ENCODE assay signal across 1 cellular context in the genomic region with DNA sequence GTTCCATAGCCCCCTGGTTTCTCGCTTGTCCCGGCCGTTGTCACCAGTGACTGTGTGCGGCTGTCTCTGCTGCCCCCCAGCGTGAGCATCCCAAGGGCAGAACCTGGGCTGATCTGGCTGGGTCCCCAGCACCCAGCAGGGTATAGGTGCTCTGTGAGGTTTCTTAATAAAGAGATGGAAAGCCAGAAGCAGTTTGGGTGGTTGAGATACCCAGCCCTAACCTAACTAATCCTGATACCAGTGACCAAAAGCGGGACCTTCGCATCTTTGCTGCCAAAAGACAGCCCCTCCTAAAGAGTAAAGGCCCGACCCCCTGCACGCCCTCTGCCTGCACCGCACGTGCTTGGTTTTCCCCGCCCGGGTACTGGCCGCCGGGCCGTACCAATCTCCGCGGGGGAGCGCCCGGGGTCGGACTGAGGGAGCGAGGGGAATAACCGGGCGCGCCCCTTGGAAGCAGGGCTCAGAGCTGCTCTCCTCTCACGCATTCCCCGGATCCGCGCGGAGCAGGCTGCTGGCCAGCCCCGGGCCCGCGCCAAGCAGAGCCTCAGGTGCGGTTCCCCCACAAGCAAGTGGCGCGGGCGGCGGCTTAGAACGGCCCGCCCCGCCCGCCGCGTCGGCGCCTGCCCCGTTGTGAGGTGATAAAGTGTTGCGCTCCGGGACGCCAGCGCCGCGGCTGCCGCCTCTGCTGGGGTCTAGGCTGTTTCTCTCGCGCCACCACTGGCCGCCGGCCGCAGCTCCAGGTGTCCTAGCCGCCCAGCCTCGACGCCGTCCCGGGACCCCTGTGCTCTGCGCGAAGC.
TF ChIP-seq lines count a peak whose summit lies in the region.

A gene with protein sequence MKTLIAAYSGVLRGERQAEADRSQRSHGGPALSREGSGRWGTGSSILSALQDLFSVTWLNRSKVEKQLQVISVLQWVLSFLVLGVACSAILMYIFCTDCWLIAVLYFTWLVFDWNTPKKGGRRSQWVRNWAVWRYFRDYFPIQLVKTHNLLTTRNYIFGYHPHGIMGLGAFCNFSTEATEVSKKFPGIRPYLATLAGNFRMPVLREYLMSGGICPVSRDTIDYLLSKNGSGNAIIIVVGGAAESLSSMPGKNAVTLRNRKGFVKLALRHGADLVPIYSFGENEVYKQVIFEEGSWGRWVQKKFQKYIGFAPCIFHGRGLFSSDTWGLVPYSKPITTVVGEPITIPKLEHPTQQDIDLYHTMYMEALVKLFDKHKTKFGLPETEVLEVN (plus strand): TSS at position 667 of the 797 bp plus-strand sequence. CDS start 214 bp downstream, outside the sequence.

TF ChIP-seq in HepG2, 621 proteins besides CTCF, POLR2A, EP300 and RAD21 (continued from another document and continues in another):
- TF ChIP-seq, protein P1, sequence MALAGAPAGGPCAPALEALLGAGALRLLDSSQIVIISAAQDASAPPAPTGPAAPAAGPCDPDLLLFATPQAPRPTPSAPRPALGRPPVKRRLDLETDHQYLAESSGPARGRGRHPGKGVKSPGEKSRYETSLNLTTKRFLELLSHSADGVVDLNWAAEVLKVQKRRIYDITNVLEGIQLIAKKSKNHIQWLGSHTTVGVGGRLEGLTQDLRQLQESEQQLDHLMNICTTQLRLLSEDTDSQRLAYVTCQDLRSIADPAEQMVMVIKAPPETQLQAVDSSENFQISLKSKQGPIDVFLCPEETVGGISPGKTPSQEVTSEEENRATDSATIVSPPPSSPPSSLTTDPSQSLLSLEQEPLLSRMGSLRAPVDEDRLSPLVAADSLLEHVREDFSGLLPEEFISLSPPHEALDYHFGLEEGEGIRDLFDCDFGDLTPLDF (CRISPR knock-in tag; IDR thresholded peaks at IDR 0.05): peak; percentile 81; the same call in 1 of the 2 replicates
- TF ChIP-seq, protein P2, sequence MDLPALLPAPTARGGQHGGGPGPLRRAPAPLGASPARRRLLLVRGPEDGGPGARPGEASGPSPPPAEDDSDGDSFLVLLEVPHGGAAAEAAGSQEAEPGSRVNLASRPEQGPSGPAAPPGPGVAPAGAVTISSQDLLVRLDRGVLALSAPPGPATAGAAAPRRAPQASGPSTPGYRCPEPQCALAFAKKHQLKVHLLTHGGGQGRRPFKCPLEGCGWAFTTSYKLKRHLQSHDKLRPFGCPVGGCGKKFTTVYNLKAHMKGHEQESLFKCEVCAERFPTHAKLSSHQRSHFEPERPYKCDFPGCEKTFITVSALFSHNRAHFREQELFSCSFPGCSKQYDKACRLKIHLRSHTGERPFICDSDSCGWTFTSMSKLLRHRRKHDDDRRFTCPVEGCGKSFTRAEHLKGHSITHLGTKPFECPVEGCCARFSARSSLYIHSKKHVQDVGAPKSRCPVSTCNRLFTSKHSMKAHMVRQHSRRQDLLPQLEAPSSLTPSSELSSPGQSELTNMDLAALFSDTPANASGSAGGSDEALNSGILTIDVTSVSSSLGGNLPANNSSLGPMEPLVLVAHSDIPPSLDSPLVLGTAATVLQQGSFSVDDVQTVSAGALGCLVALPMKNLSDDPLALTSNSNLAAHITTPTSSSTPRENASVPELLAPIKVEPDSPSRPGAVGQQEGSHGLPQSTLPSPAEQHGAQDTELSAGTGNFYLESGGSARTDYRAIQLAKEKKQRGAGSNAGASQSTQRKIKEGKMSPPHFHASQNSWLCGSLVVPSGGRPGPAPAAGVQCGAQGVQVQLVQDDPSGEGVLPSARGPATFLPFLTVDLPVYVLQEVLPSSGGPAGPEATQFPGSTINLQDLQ (CRISPR knock-in tag; IDR thresholded peaks at IDR 0.05): peak; percentile 78; the same call in 1 of the 2 replicates
- TF ChIP-seq ZNF234 (CRISPR knock-in tag; conservative IDR thresholded peaks at IDR 0.05) (peak; percentile 92), SMC3 (IDR thresholded peaks at IDR 0.05; ENCODE audit: low read length) (no peak), RARA (CRISPR knock-in tag; IDR thresholded peaks at IDR 0.05) (no peak; the same call in 1 of the 2 replicates), MAFG (CRISPR knock-in tag; IDR thresholded peaks at IDR 0.05) (no peak), ZNF10 (CRISPR knock-in tag; IDR thresholded peaks at IDR 0.05; ENCODE audit: borderline replicate concordance, low read depth) (no peak), ZNF350 (CRISPR knock-in tag; IDR thresholded peaks at IDR 0.05; ENCODE audit: borderline replicate concordance, low read depth) (no peak), ZNF850 (CRISPR knock-in tag; conservative IDR thresholded peaks at IDR 0.05) (no peak), YEATS4 (CRISPR knock-in tag; IDR thresholded peaks at IDR 0.05; ENCODE audit: borderline replicate concordance) (peak; percentile 86), ZNF30 (CRISPR knock-in tag; IDR thresholded peaks at IDR 0.05) (no peak), ZNF207 (IDR thresholded peaks at IDR 0.05; ENCODE audit: borderline replicate concordance) (no peak), MTF2 (CRISPR knock-in tag; IDR thresholded peaks at IDR 0.05; ENCODE audit: borderline replicate concordance) (no peak; the same call in 1 of the 2 replicates), ZNF619 (CRISPR knock-in tag; IDR thresholded peaks at IDR 0.05) (no peak), ZNF260 (CRISPR knock-in tag; IDR thresholded peaks at IDR 0.05; ENCODE audit: borderline replicate concordance, low read depth) (no peak), SMARCE1 (IDR thresholded peaks at IDR 0.05; ENCODE audit: borderline replicate concordance) (no peak), ZBTB21 (CRISPR knock-in tag; IDR thresholded peaks at IDR 0.05) (no peak), EED (CRISPR knock-in tag; IDR thresholded peaks at IDR 0.05) (peak; percentile 65; the same call in 1 of the 2 replicates), SP1 (IDR thresholded peaks at IDR 0.05) (no peak), SP1 (CRISPR knock-in tag; IDR thresholded peaks at IDR 0.05) (peak; percentile 76), RFX1 (IDR thresholded peaks at IDR 0.05) (no peak), RBM22 (optimal IDR thresholded peaks at IDR 0.05; ENCODE audit: low read length) (no peak), ZNF326 (CRISPR knock-in tag; IDR thresholded peaks at IDR 0.05; ENCODE audit: borderline replicate concordance) (no peak), FOXC1 (CRISPR knock-in tag; IDR thresholded peaks at IDR 0.05; ENCODE audit: borderline replicate concordance) (no peak; the same call in 1 of the 2 replicates), XRCC5 (optimal IDR thresholded peaks at IDR 0.05; ENCODE audit: low read length) (peak; percentile 56), ELF4 (CRISPR knock-in tag; IDR thresholded peaks at IDR 0.05; ENCODE audit: borderline replicate concordance) (peak; percentile 79; the same call in 1 of the 2 replicates), SRF (IDR thresholded peaks at IDR 0.05; ENCODE audit: low read depth, low read length) (no peak)
- TF ChIP-seq, protein P3, sequence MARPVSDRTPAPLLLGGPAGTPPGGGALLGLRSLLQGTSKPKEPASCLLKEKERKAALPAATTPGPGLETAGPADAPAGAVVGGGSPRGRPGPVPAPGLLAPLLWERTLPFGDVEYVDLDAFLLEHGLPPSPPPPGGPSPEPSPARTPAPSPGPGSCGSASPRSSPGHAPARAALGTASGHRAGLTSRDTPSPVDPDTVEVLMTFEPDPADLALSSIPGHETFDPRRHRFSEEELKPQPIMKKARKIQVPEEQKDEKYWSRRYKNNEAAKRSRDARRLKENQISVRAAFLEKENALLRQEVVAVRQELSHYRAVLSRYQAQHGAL (CRISPR knock-in tag; IDR thresholded peaks at IDR 0.05; ENCODE audit: not compliant biosample characterization): peak; percentile 58
- TF ChIP-seq, protein P4, sequence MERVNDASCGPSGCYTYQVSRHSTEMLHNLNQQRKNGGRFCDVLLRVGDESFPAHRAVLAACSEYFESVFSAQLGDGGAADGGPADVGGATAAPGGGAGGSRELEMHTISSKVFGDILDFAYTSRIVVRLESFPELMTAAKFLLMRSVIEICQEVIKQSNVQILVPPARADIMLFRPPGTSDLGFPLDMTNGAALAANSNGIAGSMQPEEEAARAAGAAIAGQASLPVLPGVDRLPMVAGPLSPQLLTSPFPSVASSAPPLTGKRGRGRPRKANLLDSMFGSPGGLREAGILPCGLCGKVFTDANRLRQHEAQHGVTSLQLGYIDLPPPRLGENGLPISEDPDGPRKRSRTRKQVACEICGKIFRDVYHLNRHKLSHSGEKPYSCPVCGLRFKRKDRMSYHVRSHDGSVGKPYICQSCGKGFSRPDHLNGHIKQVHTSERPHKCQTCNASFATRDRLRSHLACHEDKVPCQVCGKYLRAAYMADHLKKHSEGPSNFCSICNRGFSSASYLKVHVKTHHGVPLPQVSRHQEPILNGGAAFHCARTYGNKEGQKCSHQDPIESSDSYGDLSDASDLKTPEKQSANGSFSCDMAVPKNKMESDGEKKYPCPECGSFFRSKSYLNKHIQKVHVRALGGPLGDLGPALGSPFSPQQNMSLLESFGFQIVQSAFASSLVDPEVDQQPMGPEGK (CRISPR knock-in tag; IDR thresholded peaks at IDR 0.05): peak; percentile 25
- TF ChIP-seq, protein P5, sequence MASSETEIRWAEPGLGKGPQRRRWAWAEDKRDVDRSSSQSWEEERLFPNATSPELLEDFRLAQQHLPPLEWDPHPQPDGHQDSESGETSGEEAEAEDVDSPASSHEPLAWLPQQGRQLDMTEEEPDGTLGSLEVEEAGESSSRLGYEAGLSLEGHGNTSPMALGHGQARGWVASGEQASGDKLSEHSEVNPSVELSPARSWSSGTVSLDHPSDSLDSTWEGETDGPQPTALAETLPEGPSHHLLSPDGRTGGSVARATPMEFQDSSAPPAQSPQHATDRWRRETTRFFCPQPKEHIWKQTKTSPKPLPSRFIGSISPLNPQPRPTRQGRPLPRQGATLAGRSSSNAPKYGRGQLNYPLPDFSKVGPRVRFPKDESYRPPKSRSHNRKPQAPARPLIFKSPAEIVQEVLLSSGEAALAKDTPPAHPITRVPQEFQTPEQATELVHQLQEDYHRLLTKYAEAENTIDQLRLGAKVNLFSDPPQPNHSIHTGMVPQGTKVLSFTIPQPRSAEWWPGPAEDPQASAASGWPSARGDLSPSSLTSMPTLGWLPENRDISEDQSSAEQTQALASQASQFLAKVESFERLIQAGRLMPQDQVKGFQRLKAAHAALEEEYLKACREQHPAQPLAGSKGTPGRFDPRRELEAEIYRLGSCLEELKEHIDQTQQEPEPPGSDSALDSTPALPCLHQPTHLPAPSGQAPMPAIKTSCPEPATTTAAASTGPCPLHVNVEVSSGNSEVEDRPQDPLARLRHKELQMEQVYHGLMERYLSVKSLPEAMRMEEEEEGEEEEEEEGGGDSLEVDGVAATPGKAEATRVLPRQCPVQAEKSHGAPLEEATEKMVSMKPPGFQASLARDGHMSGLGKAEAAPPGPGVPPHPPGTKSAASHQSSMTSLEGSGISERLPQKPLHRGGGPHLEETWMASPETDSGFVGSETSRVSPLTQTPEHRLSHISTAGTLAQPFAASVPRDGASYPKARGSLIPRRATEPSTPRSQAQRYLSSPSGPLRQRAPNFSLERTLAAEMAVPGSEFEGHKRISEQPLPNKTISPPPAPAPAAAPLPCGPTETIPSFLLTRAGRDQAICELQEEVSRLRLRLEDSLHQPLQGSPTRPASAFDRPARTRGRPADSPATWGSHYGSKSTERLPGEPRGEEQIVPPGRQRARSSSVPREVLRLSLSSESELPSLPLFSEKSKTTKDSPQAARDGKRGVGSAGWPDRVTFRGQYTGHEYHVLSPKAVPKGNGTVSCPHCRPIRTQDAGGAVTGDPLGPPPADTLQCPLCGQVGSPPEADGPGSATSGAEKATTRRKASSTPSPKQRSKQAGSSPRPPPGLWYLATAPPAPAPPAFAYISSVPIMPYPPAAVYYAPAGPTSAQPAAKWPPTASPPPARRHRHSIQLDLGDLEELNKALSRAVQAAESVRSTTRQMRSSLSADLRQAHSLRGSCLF (CRISPR knock-in tag; IDR thresholded peaks at IDR 0.05; ENCODE audit: borderline replicate concordance): peak; percentile 92
- TF ChIP-seq, protein P6, sequence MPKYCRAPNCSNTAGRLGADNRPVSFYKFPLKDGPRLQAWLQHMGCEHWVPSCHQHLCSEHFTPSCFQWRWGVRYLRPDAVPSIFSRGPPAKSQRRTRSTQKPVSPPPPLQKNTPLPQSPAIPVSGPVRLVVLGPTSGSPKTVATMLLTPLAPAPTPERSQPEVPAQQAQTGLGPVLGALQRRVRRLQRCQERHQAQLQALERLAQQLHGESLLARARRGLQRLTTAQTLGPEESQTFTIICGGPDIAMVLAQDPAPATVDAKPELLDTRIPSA (CRISPR knock-in tag; IDR thresholded peaks at IDR 0.05; ENCODE audit: borderline replicate concordance): peak; percentile 64; the same call in 1 of the 2 replicates
- TF ChIP-seq, protein P7, sequence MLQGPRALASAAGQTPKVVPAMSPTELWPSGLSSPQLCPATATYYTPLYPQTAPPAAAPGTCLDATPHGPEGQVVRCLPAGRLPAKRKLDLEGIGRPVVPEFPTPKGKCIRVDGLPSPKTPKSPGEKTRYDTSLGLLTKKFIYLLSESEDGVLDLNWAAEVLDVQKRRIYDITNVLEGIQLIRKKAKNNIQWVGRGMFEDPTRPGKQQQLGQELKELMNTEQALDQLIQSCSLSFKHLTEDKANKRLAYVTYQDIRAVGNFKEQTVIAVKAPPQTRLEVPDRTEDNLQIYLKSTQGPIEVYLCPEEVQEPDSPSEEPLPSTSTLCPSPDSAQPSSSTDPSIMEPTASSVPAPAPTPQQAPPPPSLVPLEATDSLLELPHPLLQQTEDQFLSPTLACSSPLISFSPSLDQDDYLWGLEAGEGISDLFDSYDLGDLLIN (CRISPR knock-in tag; IDR thresholded peaks at IDR 0.05; ENCODE audit: borderline replicate concordance): peak; percentile 59; the same call in 1 of the 2 replicates
- TF ChIP-seq, protein P8, sequence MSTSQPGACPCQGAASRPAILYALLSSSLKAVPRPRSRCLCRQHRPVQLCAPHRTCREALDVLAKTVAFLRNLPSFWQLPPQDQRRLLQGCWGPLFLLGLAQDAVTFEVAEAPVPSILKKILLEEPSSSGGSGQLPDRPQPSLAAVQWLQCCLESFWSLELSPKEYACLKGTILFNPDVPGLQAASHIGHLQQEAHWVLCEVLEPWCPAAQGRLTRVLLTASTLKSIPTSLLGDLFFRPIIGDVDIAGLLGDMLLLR (CRISPR knock-in tag; IDR thresholded peaks at IDR 0.05): peak; percentile 24; the same call in 1 of the 2 replicates
- TF ChIP-seq, protein P9, sequence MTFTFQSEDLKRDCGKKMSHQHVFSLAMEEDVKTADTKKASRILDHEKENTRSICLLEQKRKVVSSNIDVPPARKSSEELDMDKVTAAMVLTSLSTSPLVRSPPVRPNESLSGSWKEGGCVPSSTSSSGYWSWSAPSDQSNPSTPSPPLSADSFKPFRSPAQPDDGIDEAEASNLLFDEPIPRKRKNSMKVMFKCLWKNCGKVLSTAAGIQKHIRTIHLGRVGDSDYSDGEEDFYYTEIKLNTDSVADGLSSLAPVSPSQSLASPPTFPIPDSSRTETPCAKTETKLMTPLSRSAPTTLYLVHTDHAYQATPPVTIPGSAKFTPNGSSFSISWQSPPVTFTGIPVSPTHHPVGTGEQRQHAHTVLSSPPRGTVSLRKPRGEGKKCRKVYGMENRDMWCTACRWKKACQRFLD (CRISPR knock-in tag; IDR thresholded peaks at IDR 0.05; ENCODE audit: borderline replicate concordance): peak; percentile 92
